8 cellular contexts compared by ENCODE assay signal in the genomic region with DNA sequence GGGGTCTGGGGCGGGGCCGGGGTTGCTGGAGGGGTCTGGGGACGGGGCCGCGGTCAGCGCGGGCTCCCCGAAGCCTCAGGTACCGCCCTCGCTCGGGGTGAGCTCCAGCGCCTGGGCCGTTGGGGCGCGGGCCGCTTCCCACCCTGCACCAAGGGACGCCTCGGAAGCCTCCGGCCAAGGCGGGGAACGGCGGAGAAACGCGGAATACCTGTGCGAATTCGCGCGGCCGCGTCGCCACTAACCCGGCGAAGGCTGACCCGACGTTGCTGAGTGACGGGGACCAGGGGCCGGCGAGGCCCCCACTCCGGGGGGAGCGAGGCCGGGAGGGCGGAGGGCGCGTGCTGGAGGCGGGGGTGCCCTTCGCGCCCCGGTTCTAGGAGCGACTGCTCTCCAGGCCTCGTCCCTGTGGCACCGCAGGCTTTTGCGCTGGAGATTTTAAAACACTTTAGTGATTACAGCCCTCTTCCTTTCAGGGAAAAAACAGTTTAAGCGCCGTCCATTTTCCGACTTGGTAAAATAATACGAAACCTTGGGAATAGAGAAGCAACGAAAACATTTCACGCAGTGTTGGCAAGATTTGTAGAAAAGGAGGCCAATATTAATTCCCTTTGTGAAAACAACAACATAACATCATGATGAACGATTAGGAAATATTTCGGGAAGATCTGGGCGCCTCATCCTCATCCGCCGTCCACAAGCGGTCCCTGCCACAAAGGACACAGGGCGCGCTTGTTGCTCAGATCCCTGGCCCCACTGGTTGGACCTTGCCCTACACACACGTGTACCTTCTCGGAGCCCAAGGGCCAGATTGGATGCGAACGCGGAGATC. TPM values are rescaled to one million over a fixed set of nuclear protein-coding genes. Genes with fewer than 3 reads are reported as not detected.
DNase-seq lines count a peak whose midpoint lies in the region; ATAC-seq, FAIRE-seq and TF ChIP-seq lines count a peak whose summit lies in the region.

No MANE protein-coding gene starts in this region.

- 6 to 10% methylated on average over 46 to 68 of the region's 71 CpGs for WGBS in body of pancreas, 2 donors
- WGBS in HepG2 (ENCODE audit: low lambda C conversion rate), result 0% methylated on average over 15 of the region's 71 CpGs

- CTCF ChIA-PET in CD8-positive, alpha-beta T cell (lab: Charles Lee), result no interaction called here
- CTCF ChIA-PET in HepG2 (lab: Yijun Ruan, JAX; ENCODE audit: low intra/inter-chr PET ratio, low total read pairs), result no interaction called here

- H3K36me3 Mint-ChIP-seq in CD8-positive, alpha-beta T cell, result no peaks in the 10 kb centered on the region
- peaks cover 4% of the 10 kb centered on the region for H3K36me3 Mint-ChIP-seq in IgD-negative memory B cell

- intact Hi-C loops in CD8-positive, alpha-beta T cell (cut with DNase I, micrococcal nuclease), result no loop called here
- intact Hi-C loops in body of pancreas (cut with DNase I) (no loop called here), HepG2 (cut with micrococcal nuclease; ENCODE audit: unreplicated experiment) (loop anchor here (5.0 kb wide), 1 partner anchor 143 kb away; no protein-coding TSS in a partner anchor), tibial artery (cut with DNase I; ENCODE audit: low total_unique reads) (no loop called here)

- in situ Hi-C loops in HepG2 (cut with HindIII; ENCODE audit: extremely low pct_ligation_motif_present, low pct_unique_long_range_greater_than_20kb), result no loop called here

- H3K9me3 ChIP-seq in CD8-positive, alpha-beta T cell (ENCODE audit: low read length), result no peaks in the 10 kb centered on the region
- H3K9me3 ChIP-seq in body of pancreas (no peaks in the 10 kb centered on the region), HepG2 (ENCODE audit: low read length) (no peaks in the 10 kb centered on the region), tibial artery (peaks cover 0 to 4% (median 0%) of the 10 kb centered on the region in 3 donors)

- H3K9me3 Mint-ChIP-seq in CD8-positive, alpha-beta T cell, result peaks cover 18% of the 10 kb centered on the region
- peaks cover 6 to 20% (median 11%) of the 10 kb centered on the region in 3 donors for H3K9me3 Mint-ChIP-seq in IgD-negative memory B cell

- POLR2A ChIA-PET in CD8-positive, alpha-beta T cell (lab: Charles Lee), result no interaction called here
- POLR2A ChIA-PET in HepG2 (lab: Yijun Ruan, JAX), result interaction anchor here (0.7 to 2.3 kb wide), 9 partner anchors 12 to 146 kb away, joined by 3 to 12 read pairs (median 4); no protein-coding TSS in a partner anchor

- no peaks in the 10 kb centered on the region for H3K36me3 ChIP-seq in CD8-positive, alpha-beta T cell (ENCODE audit: insufficient read depth, low read length)
- H3K36me3 ChIP-seq in body of pancreas (replicated peaks in 1 of 2; ENCODE audit: insufficient read depth in 1 of 2, low read depth in 2 of 2) (no peaks in the 10 kb centered on the region), HepG2 (replicated peaks in 1 of 2; ENCODE audit: control insufficient read depth in 1 of 2, insufficient read depth in 2 of 2, low read length in 2 of 2) (no peaks in the 10 kb centered on the region), tibial artery (no peaks in the 10 kb centered on the region)

- peak overlapping the region; percentile 96 for H3K9ac ChIP-seq in HepG2 (ENCODE audit: insufficient read depth, low read depth, low read length)

- TF ChIP-seq RAD21 in HepG2 (CRISPR knock-in tag; IDR thresholded peaks at IDR 0.05), result no peak; the same call in 1 of the 2 replicates

- no peak overlapping the region for H3K27ac ChIP-seq in CD8-positive, alpha-beta T cell (ENCODE audit: low read depth, low read length)
- H3K27ac ChIP-seq in body of pancreas (peak overlapping the region in 1 of 4 donors; percentile 2), HepG2 (ENCODE audit: extremely low read length, insufficient read depth, low read length) (peak overlapping the region; percentile 98), tibial artery (no peak overlapping the region)

- H4K20me1 ChIP-seq in HepG2 (ENCODE audit: insufficient read depth, low read length), result peaks cover 11% of the 10 kb centered on the region; the same call in 1 of the 2 replicates

- FAIRE-seq in HepG2 (lab: Jason Lieb, UNC), result peak; percentile 98

- H3K4me2 ChIP-seq in HepG2 (ENCODE audit: low read depth, low read length), result peak overlapping the region; percentile 84

- H3K4me1 ChIP-seq in CD8-positive, alpha-beta T cell (ENCODE audit: insufficient read depth, low read length), result peaks cover 19% of the 10 kb centered on the region
- H3K4me1 ChIP-seq in body of pancreas, result peaks cover 25% of the 10 kb centered on the region
- peaks cover 39% of the 10 kb centered on the region for H3K4me1 ChIP-seq in HepG2 (ENCODE audit: insufficient read depth, low read length)
- peaks cover 0 to 32% (median 27%) of the 10 kb centered on the region in 4 donors for H3K4me1 ChIP-seq in tibial artery

- TF ChIP-seq CTCF in CD8-positive, alpha-beta T cell (IDR thresholded peaks at IDR 0.05), result no peak
- TF ChIP-seq CTCF in body of pancreas (IDR thresholded peaks at IDR 0.05) (no peak), HepG2 (CRISPR knock-in tag; IDR thresholded peaks at IDR 0.05) (peak; percentile 22), tibial artery (IDR thresholded peaks at IDR 0.05) (no peak)

- peaks cover 10% of the 10 kb centered on the region for H3K27me3 ChIP-seq in CD8-positive, alpha-beta T cell (ENCODE audit: insufficient read depth, low read length)
- H3K27me3 ChIP-seq in body of pancreas, result peaks cover 0 to 10% of the 10 kb centered on the region in 2 donors
- H3K27me3 ChIP-seq in HepG2 (ENCODE audit: control insufficient read depth in 1 of 2, insufficient read depth in 2 of 2, low read length in 2 of 2), result no peaks in the 10 kb centered on the region
- peaks cover 3 to 70% of the 10 kb centered on the region in 2 donors for H3K27me3 ChIP-seq in tibial artery

- peak overlapping the region; percentile 78 for H3K4me3 Mint-ChIP-seq in CD8-positive, alpha-beta T cell
- peak overlapping the region; percentile 38 to 85 (median 80) for H3K4me3 Mint-ChIP-seq in IgD-negative memory B cell

- ATAC-seq in CD8-positive, alpha-beta T cell, result peak; percentile 24
- ATAC-seq in body of pancreas (no peak), HepG2 (peak; percentile 86), HG03097 (IDR thresholded peaks at IDR 0.05; ENCODE audit: low FRiP score, unreplicated experiment) (no peak), GM19328 (IDR thresholded peaks at IDR 0.05; ENCODE audit: unreplicated experiment) (no peak), GM18498 (IDR thresholded peaks at IDR 0.05; ENCODE audit: unreplicated experiment) (no peak)

- no peak overlapping the region for H3K4me3 ChIP-seq in CD8-positive, alpha-beta T cell (ENCODE audit: low read depth, low read length)
- H3K4me3 ChIP-seq in body of pancreas (no peak overlapping the region), HepG2 (replicated peaks in 1 of 3; ENCODE audit: insufficient read depth in 1 of 3, low read depth in 2 of 3, low read length in 3 of 3) (peak overlapping the region; percentile 72 to 88 (median 73)), tibial artery (peak overlapping the region; percentile 42 to 58)

- DNase-seq in CD8-positive, alpha-beta T cell, result no peak
- DNase-seq in body of pancreas (peak in 3 of 4 donors; percentile 30 to 39 (median 33)), HepG2 (ENCODE audit: low spot score) (peak; percentile 90), tibial artery (no peak)

- H3K27ac Mint-ChIP-seq in CD8-positive, alpha-beta T cell, result no peak overlapping the region
- no peak overlapping the region for H3K27ac Mint-ChIP-seq in IgD-negative memory B cell

- peak in 1 of 3 donors; percentile 7 for TF ChIP-seq POLR2A in body of pancreas (IDR thresholded peaks at IDR 0.05)
- peak; percentile 90 to 94 for TF ChIP-seq POLR2A in HepG2 (IDR thresholded peaks at IDR 0.05; ENCODE audit: insufficient read depth in 1 of 2, low read depth in 2 of 2, low read length in 2 of 2)

- no peak overlapping the region for H2AFZ ChIP-seq in HepG2 (ENCODE audit: low read length)

- H3K4me1 Mint-ChIP-seq in CD8-positive, alpha-beta T cell (ENCODE audit: low read depth), result peaks cover 13% of the 10 kb centered on the region
- peaks cover 10 to 15% (median 11%) of the 10 kb centered on the region in 3 donors for H3K4me1 Mint-ChIP-seq in IgD-negative memory B cell

- BruUV-seq in HepG2 (replicated peaks; lab: Mats Ljungman, UMichigan), result TSS peak; percentile 94

- H3K27me3 Mint-ChIP-seq in CD8-positive, alpha-beta T cell (ENCODE audit: low read depth), result peaks cover 66% of the 10 kb centered on the region
- H3K27me3 Mint-ChIP-seq in IgD-negative memory B cell, result peaks cover 54% of the 10 kb centered on the region

- peaks cover 34% of the 10 kb centered on the region for H3K79me2 ChIP-seq in HepG2 (ENCODE audit: insufficient read depth, low read length)

- peak; percentile 69 to 79 for TF ChIP-seq EP300 in HepG2 (IDR thresholded peaks at IDR 0.05; ENCODE audit: low read depth in 2 of 2, low read length in 2 of 2)
- TF ChIP-seq EP300 in HepG2 (CRISPR knock-in tag; IDR thresholded peaks at IDR 0.05; ENCODE audit: borderline replicate concordance), result peak; percentile 69

RNA-seq across cellular contexts. Expression of gene GNG4, which starts 1.0 kb away (rescaled TPM):
- total RNA-seq in CD8-positive, alpha-beta T cell, result under 1 TPM in 1 of 2 experiments, not detected in 1; 0.08 TPM
- not detected for polyA plus RNA-seq in IgD-negative memory B cell
- 1 to 10 TPM in 1 of 2 donors, under 1 TPM in 1; 0.66 to 3.1 TPM for total RNA-seq in body of pancreas
- 27.1 and 37.9 TPM in 2 replicates for total RNA-seq in HepG2 (2016; rRNA removed; fragmentation: Illumina TruSeq; extraction: Trizol)
- total RNA-seq in HepG2 (2016; cell fraction: cytosol; rRNA removed; fragmentation: Illumina TruSeq; extraction: Trizol; ENCODE audit: low read depth), result 28.1 and 31.3 TPM in 2 replicates
- total RNA-seq in HepG2 (2016; cell fraction: insoluble cytoplasmic fraction; rRNA removed; fragmentation: Illumina TruSeq; extraction: Trizol), result 27.0 and 27.4 TPM in 2 replicates
- total RNA-seq in HepG2 (2016; cell fraction: membrane; rRNA removed; fragmentation: Illumina TruSeq; extraction: Trizol), result 74.8 and 75.1 TPM in 2 replicates
- total RNA-seq in HepG2 (2016; cell fraction: nucleus; rRNA removed; fragmentation: Illumina TruSeq; extraction: Trizol), result 9.7 and 12.9 TPM in 2 replicates
- 64.3 and 69.5 TPM in 2 replicates for polyA plus RNA-seq in HepG2 (2011; rRNA removed)
- 72.9 and 80.9 TPM in 2 replicates for polyA plus RNA-seq in HepG2 (2011; cell fraction: cytosol; rRNA removed)
- 15.1 and 22.2 TPM in 2 replicates for polyA plus RNA-seq in HepG2 (2011; cell fraction: nucleus; rRNA removed)
- polyA plus RNA-seq in HepG2 (2012), result 49.1 and 73.9 TPM in 2 replicates
- polyA plus RNA-seq in HepG2 (2016; cell fraction: cytosol; fragmentation: Illumina TruSeq; extraction: Trizol; ENCODE audit: low read depth), result 94.4 and 111 TPM in 2 replicates
- polyA plus RNA-seq in HepG2 (2016; cell fraction: insoluble cytoplasmic fraction; fragmentation: Illumina TruSeq; extraction: Trizol; ENCODE audit: low read depth), result 59.8 and 79.1 TPM in 2 replicates
- polyA plus RNA-seq in HepG2 (2016; cell fraction: membrane; fragmentation: Illumina TruSeq; extraction: Trizol; ENCODE audit: low read depth), result 164 and 165 TPM in 2 replicates
- 39.1 and 40.5 TPM in 2 replicates for polyA plus RNA-seq in HepG2 (2016; cell fraction: nucleus; fragmentation: Illumina TruSeq; extraction: Trizol; ENCODE audit: insufficient read depth, low read depth)
- polyA minus RNA-seq in HepG2 (2011; rRNA and poly(A)+ RNA removed; ENCODE audit: low replicate concordance), result 0.07 and 47.0 TPM in 2 replicates
- polyA minus RNA-seq in HepG2 (2011; cell fraction: cytosol; rRNA and poly(A)+ RNA removed), result 35.9 and 45.7 TPM in 2 replicates
- polyA minus RNA-seq in HepG2 (2011; cell fraction: nucleus; rRNA and poly(A)+ RNA removed), result 7.2 and 9.6 TPM in 2 replicates

Comparison
In these comparisons a context has a peak if more than half of its experiments do, and no peak if none do; other contexts are left out.
1. ATAC-seq: peak in CD8-positive, alpha-beta T cell (single experiment) and HepG2 (single experiment); none in body of pancreas (single experiment), HG03097 (single experiment), GM19328 (single experiment) and GM18498 (single experiment).
2. DNase-seq: peak in body of pancreas (3 of 4) and HepG2 (single experiment); none in CD8-positive, alpha-beta T cell (0 of 7) and tibial artery (0 of 2).
3. H3K4me3 ChIP-seq: peak in HepG2 (3 of 3) and tibial artery (2 of 2); none in CD8-positive, alpha-beta T cell (single experiment) and body of pancreas (0 of 2).